ENCODE assay signal across 11 cellular contexts in genomic region chr6:455006-455585, GRCh38.
A peak's percentile ranks its signal among the peaks of the same experiment; 100 is the strongest.
DNase-seq lines count a peak whose midpoint lies in the region; ATAC-seq and TF ChIP-seq lines count a peak whose summit lies in the region.
"Had no signal": no experiment of that assay in that cellular context is flagged by ENCODE, and none has a peak within 500 bp of the region (broad histone marks: within the 10 kb centered on the region; RNA-seq: fewer than 3 reads in every experiment).

No MANE protein-coding gene starts in this region.

- no peak overlapping the region for H3K27ac ChIP-seq in naive thymus-derived CD4-positive, alpha-beta T cell (ENCODE audit: low read depth, low read length)
- H3K27ac ChIP-seq in testis (peak overlapping the region; percentile 10 to 78), substantia nigra (ENCODE audit: low read depth, low read length, poor library complexity, severe bottlenecking) (no peak overlapping the region)

- WGBS in testis, 2 donors, result 87 to 88% methylated on average over 11 of the region's 11 CpGs

- H3K4me1 ChIP-seq in naive thymus-derived CD4-positive, alpha-beta T cell (ENCODE audit: control insufficient read depth in 2 of 2, insufficient read depth in 2 of 2, low read length in 2 of 2), result no peaks in the 10 kb centered on the region
- peaks cover 18% of the 10 kb centered on the region for H3K4me1 ChIP-seq in testis

- H3K36me3 ChIP-seq in naive thymus-derived CD4-positive, alpha-beta T cell (ENCODE audit: control insufficient read depth in 2 of 3, insufficient read depth in 3 of 3, low read length in 3 of 3), result no peaks in the 10 kb centered on the region
- H3K36me3 ChIP-seq in testis (ENCODE audit: low read depth, missing control alignments), result no peaks in the 10 kb centered on the region

- intact Hi-C loops in naive thymus-derived CD4-positive, alpha-beta T cell (cut with micrococcal nuclease), result no loop called here
- intact Hi-C loops in testis (cut with DNase I; ENCODE audit: low total_unique reads), result no loop called here

- CTCF ChIA-PET in naive thymus-derived CD4-positive, alpha-beta T cell (lab: Charles Lee), result no interaction called here

- peak overlapping the region; percentile 6 for H3K4me3 Mint-ChIP-seq in activated T-helper 17 cell treated with anti-CD3 and anti-CD28 coated beads, Interleukin-2, amount 50 U/mL, for 72 hours
- H3K4me3 Mint-ChIP-seq in naive thymus-derived CD4-positive, alpha-beta T cell, result peak overlapping the region in 7 of 10 donors; percentile 1 to 70 (median 46)
- H3K4me3 Mint-ChIP-seq: natural killer cell had no signal

- peak overlapping the region; percentile 4 for H3K27ac Mint-ChIP-seq in activated T-helper 17 cell treated with anti-CD3 and anti-CD28 coated beads, Interleukin-2, amount 50 U/mL, for 72 hours
- peak overlapping the region in 5 of 9 donors; percentile 0 to 77 (median 46) for H3K27ac Mint-ChIP-seq in naive thymus-derived CD4-positive, alpha-beta T cell
- H3K27ac Mint-ChIP-seq: natural killer cell had no signal

- peaks cover 5% of the 10 kb centered on the region for H3K4me1 Mint-ChIP-seq in activated T-helper 17 cell treated with anti-CD3 and anti-CD28 coated beads, Interleukin-2, amount 50 U/mL, for 72 hours
- H3K4me1 Mint-ChIP-seq in naive thymus-derived CD4-positive, alpha-beta T cell, result peaks cover 0 to 19% (median 6%) of the 10 kb centered on the region in 7 donors
- H3K4me1 Mint-ChIP-seq: natural killer cell had no signal

- H3K4me3 ChIP-seq in naive thymus-derived CD4-positive, alpha-beta T cell (ENCODE audit: low read length), result no peak overlapping the region
- H3K4me3 ChIP-seq in testis, result no peak overlapping the region

- DNase-seq in stimulated activated CD4-positive, alpha-beta T cell treated with anti-CD3 and anti-CD28 coated beads, Interleukin-12 subunit alpha, Interleukin-12 subunit beta, amount 100 ng/mL, for 4 hours, result peak; percentile 42
- no peak for DNase-seq in stimulated activated CD4-positive, alpha-beta T cell treated with anti-CD3 and anti-CD28 coated beads, Interleukin-2, amount 100 ng/mL, for 48 hours
- peak in 2 of 9 donors; percentile 20 to 36 for DNase-seq in naive thymus-derived CD4-positive, alpha-beta T cell
- DNase-seq in testis, result peak; percentile 13
- DNase-seq in G401 (ENCODE audit: low spot score), result no peak
- no peak for DNase-seq in substantia nigra (lab: John Stamatoyannopoulos, UW)
- DNase-seq in NCI-H146 (lab: John Stamatoyannopoulos, UW), result no peak
- DNase-seq: natural killer cell, NCI-H82, RPMI8226 had no signal

- TF ChIP-seq POLR2A in testis (IDR thresholded peaks at IDR 0.05), result no peak

- no peaks in the 10 kb centered on the region for H3K27me3 ChIP-seq in naive thymus-derived CD4-positive, alpha-beta T cell (ENCODE audit: control insufficient read depth in 2 of 2, insufficient read depth in 2 of 2, low read length in 2 of 2)
- H3K27me3 ChIP-seq in testis, result no peaks in the 10 kb centered on the region

- POLR2A ChIA-PET in naive thymus-derived CD4-positive, alpha-beta T cell (lab: Charles Lee), result interaction anchor here (0.6 kb wide), 1 partner anchor 256 kb away, joined by 3 read pairs; no protein-coding TSS in a partner anchor

- no peaks in the 10 kb centered on the region for H3K9me3 Mint-ChIP-seq in activated T-helper 17 cell treated with anti-CD3 and anti-CD28 coated beads, Interleukin-2, amount 50 U/mL, for 72 hours
- H3K9me3 Mint-ChIP-seq in naive thymus-derived CD4-positive, alpha-beta T cell, result peaks cover 0 to 18% (median 8%) of the 10 kb centered on the region in 11 donors
- H3K9me3 Mint-ChIP-seq: natural killer cell had no signal

- in situ Hi-C loops in G401 (cut with HindIII; ENCODE audit: low sequenced_read_pairs), result no loop called here

- ATAC-seq in activated T-helper 17 cell treated with anti-CD3 and anti-CD28 coated beads, Interleukin-2, amount 50 U/mL, for 72 hours (replicated peaks), result peak; percentile 97
- ATAC-seq in naive thymus-derived CD4-positive, alpha-beta T cell, result peak; percentile 29
- ATAC-seq: natural killer cell had no signal

- no peak for TF ChIP-seq CTCF in testis (IDR thresholded peaks at IDR 0.05)

- H3K27me3 Mint-ChIP-seq in activated T-helper 17 cell treated with anti-CD3 and anti-CD28 coated beads, Interleukin-2, amount 50 U/mL, for 72 hours, result no peaks in the 10 kb centered on the region
- no peaks in the 10 kb centered on the region for H3K27me3 Mint-ChIP-seq in naive thymus-derived CD4-positive, alpha-beta T cell

- no peaks in the 10 kb centered on the region for H3K36me3 Mint-ChIP-seq in activated T-helper 17 cell treated with anti-CD3 and anti-CD28 coated beads, Interleukin-2, amount 50 U/mL, for 72 hours (ENCODE audit: low read depth)
- peaks cover 0 to 18% (median 0%) of the 10 kb centered on the region in 5 donors for H3K36me3 Mint-ChIP-seq in naive thymus-derived CD4-positive, alpha-beta T cell
- H3K36me3 Mint-ChIP-seq: natural killer cell had no signal

- H3K9me3 ChIP-seq in naive thymus-derived CD4-positive, alpha-beta T cell (ENCODE audit: control insufficient read depth in 2 of 3, low read length in 3 of 3), result no peaks in the 10 kb centered on the region
- H3K9me3 ChIP-seq in testis, result no peaks in the 10 kb centered on the region

Comparison
In these comparisons a context has a peak if more than half of its experiments do, and no peak if none do; other contexts are left out.
1. DNase-seq: peak in stimulated activated CD4-positive, alpha-beta T cell treated with anti-CD3 and anti-CD28 coated beads, Interleukin-12 subunit alpha, Interleukin-12 subunit beta, amount 100 ng/mL, for 4 hours (single experiment) and testis (single experiment); none in stimulated activated CD4-positive, alpha-beta T cell treated with anti-CD3 and anti-CD28 coated beads, Interleukin-2, amount 100 ng/mL, for 48 hours (0 of 2), G401 (single experiment), substantia nigra (0 of 49) and NCI-H146 (single experiment).
2. H3K27ac ChIP-seq: peak in testis (2 of 2); none in naive thymus-derived CD4-positive, alpha-beta T cell (single experiment) and substantia nigra (single experiment).